21 cellular contexts compared by ENCODE assay signal in the genomic region with DNA sequence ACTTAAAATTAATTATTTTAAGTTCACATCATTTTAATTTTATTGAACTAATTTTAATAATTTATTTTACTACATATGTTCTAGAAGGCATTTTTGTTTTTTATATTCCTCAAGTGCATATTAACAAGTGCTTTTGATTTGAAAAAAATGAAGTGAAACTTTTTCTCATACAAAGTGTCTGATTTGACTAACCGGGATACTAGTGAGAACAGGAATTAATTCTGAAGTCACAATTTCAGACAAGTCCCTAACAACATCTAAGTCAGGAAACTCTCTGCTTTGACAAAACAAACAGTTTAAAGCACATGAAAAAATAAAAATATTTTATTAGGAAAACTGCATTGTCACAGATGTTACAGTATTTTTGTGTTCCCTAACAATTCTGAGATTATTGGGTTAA.
A peak's percentile ranks its signal among the peaks of the same experiment; 100 is the strongest.
DNase-seq lines count a peak whose midpoint lies in the region; ATAC-seq, FAIRE-seq and TF ChIP-seq lines count a peak whose summit lies in the region.
"Had no signal": no experiment of that assay in that cellular context is flagged by ENCODE, and none has a peak within 500 bp of the region (broad histone marks: within the 10 kb centered on the region; RNA-seq: fewer than 3 reads in every experiment).

No MANE protein-coding gene starts in this region.

- intact Hi-C loops in Panc1 (cut with micrococcal nuclease; ENCODE audit: unreplicated experiment) = no loop called here

- no peak overlapping the region for H3K4me3 ChIP-seq in ACC112 (ENCODE audit: low read depth, low read length)
- no peak overlapping the region for H3K4me3 ChIP-seq in Panc1 (ENCODE audit: low read depth in 2 of 2, low read length in 2 of 2)
- H3K4me3 ChIP-seq: A549 had no signal

- no TSS peak for BruUV-seq in Panc1 (replicated peaks; lab: Mats Ljungman, UMichigan)

- no peaks in the 10 kb centered on the region for H3K79me2 ChIP-seq in ACC112 (ENCODE audit: control insufficient read depth, insufficient read depth, low read length, unreplicated experiment)

- peak; percentile 43 for ATAC-seq in GM21390 (IDR thresholded peaks at IDR 0.05; ENCODE audit: unreplicated experiment)
- no peak for ATAC-seq in Panc1
- no peak for ATAC-seq in HG03442 (IDR thresholded peaks at IDR 0.05; ENCODE audit: unreplicated experiment)
- ATAC-seq in HG02840 (IDR thresholded peaks at IDR 0.05; ENCODE audit: low FRiP score, unreplicated experiment) = no peak
- ATAC-seq: A549, HepG2 had no signal

- H3K27me3 ChIP-seq in ACC112 (ENCODE audit: insufficient read depth, low read length) (no peaks in the 10 kb centered on the region), Panc1 (ENCODE audit: control insufficient read depth, insufficient read depth, low read length) (no peaks in the 10 kb centered on the region)

- DNase-seq in Panc1 (ENCODE audit: low read depth, low spot score) (no peak), frontal cortex (ENCODE audit: low spot score in 2 of 2) (no peak), GM19238 (ENCODE audit: insufficient read length, low spot score) (no peak), HTR-8/SVneo (ENCODE audit: insufficient read length, low spot score) (no peak)
- DNase-seq: AML-193; CD4-positive, alpha-beta T cell; DND-41; GDM1; MM.1S; NCI-H1105 treated with DMSO at 0.1 percent for 48 hours; NCI-H187; NCI-H446; SHP77 treated with DMSO at 0.1 percent for 48 hours; SW 1271 had no signal

- no peak for TF ChIP-seq CTCF in Panc1 (IDR thresholded peaks at IDR 0.05)

- CTCF ChIA-PET in Panc1 (lab: Charles Lee) = no interaction called here

- H2AFZ ChIP-seq in ACC112 (ENCODE audit: low read length, unreplicated experiment) = peak overlapping the region; percentile 74

- peaks cover 4% of the 10 kb centered on the region; the same call in 1 of the 2 replicates for H3K9me3 ChIP-seq in Panc1 (ENCODE audit: control insufficient read depth, insufficient read depth, low read depth, low read length)

- FAIRE-seq in frontal cortex (lab: Jason Lieb, UNC) = peak; percentile 75
- no peak for FAIRE-seq in HTR-8/SVneo (lab: Jason Lieb, UNC)
- FAIRE-seq: A549, D721Med, HepG2 had no signal

- in situ Hi-C loops in Panc1 (cut with HindIII; ENCODE audit: low pct_unique_long_range_greater_than_20kb, low sequenced_read_pairs) = no loop called here

- H3K4me1 ChIP-seq in ACC112 (ENCODE audit: control insufficient read depth, insufficient read depth, low read length, unreplicated experiment) = peaks cover 30% of the 10 kb centered on the region
- H3K4me1 ChIP-seq in Panc1 (ENCODE audit: control insufficient read depth, insufficient read depth, low read length) = peaks cover 24% of the 10 kb centered on the region; the same call in 1 of the 2 replicates

- H3K27ac ChIP-seq in ACC112 (ENCODE audit: low read depth, low read length) (peak overlapping the region; percentile 11; the same call in 1 of the 2 replicates), Panc1 (ENCODE audit: low read length) (peak overlapping the region; percentile 72; the same call in 1 of the 2 replicates)
- H3K27ac ChIP-seq: A549 had no signal

- H3K36me3 ChIP-seq in ACC112 (ENCODE audit: insufficient read depth, low read length) = peaks cover 7% of the 10 kb centered on the region
- H3K36me3 ChIP-seq in Panc1 (ENCODE audit: control insufficient read depth, insufficient read depth, low read length) = no peaks in the 10 kb centered on the region

- POLR2A ChIA-PET in Panc1 (lab: Charles Lee) = no interaction called here
